Comparison of ENCODE assay signal across 8 cellular contexts in genomic region chr3:94472511-94472910, GRCh38.
"Had no signal": no experiment of that assay in that cellular context is flagged by ENCODE, and none has a peak within 500 bp of the region (broad histone marks: within the 10 kb centered on the region; RNA-seq: fewer than 3 reads in every experiment).

No MANE protein-coding gene starts in this region.

- H3K27ac Mint-ChIP-seq: GM23338, HFFc6 had no signal

- H3K4me2 ChIP-seq: GM23338 had no signal

- H3K9ac ChIP-seq: GM23248 had no signal

- H3K27ac ChIP-seq: GM23248 had no signal

- H2AFZ ChIP-seq: GM23248, GM23338 had no signal

- H3K4me3 ChIP-seq: GM23248, GM23338, HAP-1 had no signal

- ATAC-seq: GM23338, HCT116 had no signal

- DNase-seq: GM23248, GOT3, H7, HCEC 1CT, HFFc6 had no signal

- H3K36me3 ChIP-seq: HAP-1 had no signal

- H3K4me1 ChIP-seq: HAP-1 had no signal

- H3K4me3 Mint-ChIP-seq: GM23338, HFFc6 had no signal

- H3K9me3 ChIP-seq: HAP-1 had no signal
